8 cellular contexts compared by ENCODE assay signal in genomic region chr4:26583865-26584652, GRCh38. TPM values are rescaled to one million over a fixed set of nuclear protein-coding genes. Genes with fewer than 3 reads are reported as not detected.
DNase-seq lines count a peak whose midpoint lies in the region; ATAC-seq and TF ChIP-seq lines count a peak whose summit lies in the region.

Gene TBC1D19 (plus strand): TSS chr4:26584084. CDS start chr4:26584194, 110 bp downstream.

- ATAC-seq in HG03175 (IDR thresholded peaks at IDR 0.05; ENCODE audit: unreplicated experiment) (peak; percentile 100), activated B cell treated with CpG ODN at 0.5 μM for 24 hours (ENCODE audit: low read depth) (peak; percentile 96)

- H3K4me1 Mint-ChIP-seq in activated B cell treated with CpG ODN at 0.5 μM for 24 hours, result peaks cover 24% of the 10 kb centered on the region

- H3K4me3 Mint-ChIP-seq in activated B cell treated with CpG ODN at 0.5 μM for 24 hours, result peak within 1 kb of the TSS; percentile 96

- POLR2A ChIA-PET in activated B cell treated with CpG ODN at 0.5 μM for 24 hours (lab: Charles Lee), result interaction anchor here (0.5 to 3.0 kb wide), 12 partner anchors 243 to 670 kb away, joined by 3 to 38 read pairs (median 4); partner anchors contain the start of genes RBPJ and STIM2

- intact Hi-C loops in activated B cell treated with CpG ODN at 0.5 μM for 24 hours (cut with micrococcal nuclease), result loop anchor here (1.0 to 5.0 kb wide), 14 partner anchors 127 to 2002 kb away; partner anchors contain the start of genes DHX15, PI4K2B, RBPJ and SEPSECS

- no peaks in the 10 kb centered on the region for H3K9me3 Mint-ChIP-seq in activated B cell treated with CpG ODN at 0.5 μM for 24 hours

- TF ChIP-seq CTCF in activated B cell treated with CpG ODN at 0.5 μM for 24 hours (IDR thresholded peaks at IDR 0.05), result no peak

- CTCF ChIA-PET in activated B cell treated with CpG ODN at 0.5 μM for 24 hours (lab: Charles Lee), result interaction anchor here (0.7 to 2.7 kb wide), 2 partner anchors 274 to 1272 kb away, joined by 3 to 9 read pairs; partner anchors contain the start of gene ZCCHC4

- H3K27ac Mint-ChIP-seq in activated B cell treated with CpG ODN at 0.5 μM for 24 hours, result peak within 1 kb of the TSS; percentile 93

- peaks cover 7% of the 10 kb centered on the region for H3K36me3 Mint-ChIP-seq in activated B cell treated with CpG ODN at 0.5 μM for 24 hours (ENCODE audit: low read depth)

- H3K27me3 Mint-ChIP-seq in activated B cell treated with CpG ODN at 0.5 μM for 24 hours, result peaks cover under 1% of the 10 kb centered on the region

- DNase-seq in AG08396 (ENCODE audit: low spot score) (peak; percentile 86), NCI-H2227 treated with DMSO at 0.1 percent for 48 hours (lab: John Stamatoyannopoulos, UW) (peak; percentile 78), activated B cell treated with CpG ODN at 0.5 μM for 24 hours (peak; percentile 82), iris pigment epithelial cell (ENCODE audit: low read depth) (peak; percentile 91)
- peak; percentile 84 for DNase-seq in central memory CD4-positive, alpha-beta T cell
- DNase-seq in stimulated activated CD4-positive, alpha-beta T cell treated with anti-CD3 and anti-CD28 coated beads, Interleukin-12 subunit alpha, Interleukin-12 subunit beta, amount 100 ng/mL, for 4 hours, result peak; percentile 83

- in situ Hi-C loops in GM18951 (cut with MboI; ENCODE audit: low sequenced_read_pairs, unreplicated experiment), result no loop called here

- TF ChIP-seq POLR2A in GM18951 (IDR thresholded peaks at IDR 0.05; ENCODE audit: extremely low read depth, insufficient read depth, insufficient read length), result peak; percentile 54

RNA-seq across cellular contexts. Expression of gene TBC1D19, which starts in this region (rescaled TPM):
- 5.2 and 6.7 TPM in 2 replicates for total RNA-seq in activated B cell treated with CpG ODN at 0.5 μM for 24 hours

Comparison
In these comparisons a context has a peak if more than half of its experiments do, and no peak if none do; other contexts are left out.
1. Peak in every context shown above with its lines: DNase-seq and ATAC-seq.